2 cellular contexts compared by ENCODE assay signal in the genomic region with DNA sequence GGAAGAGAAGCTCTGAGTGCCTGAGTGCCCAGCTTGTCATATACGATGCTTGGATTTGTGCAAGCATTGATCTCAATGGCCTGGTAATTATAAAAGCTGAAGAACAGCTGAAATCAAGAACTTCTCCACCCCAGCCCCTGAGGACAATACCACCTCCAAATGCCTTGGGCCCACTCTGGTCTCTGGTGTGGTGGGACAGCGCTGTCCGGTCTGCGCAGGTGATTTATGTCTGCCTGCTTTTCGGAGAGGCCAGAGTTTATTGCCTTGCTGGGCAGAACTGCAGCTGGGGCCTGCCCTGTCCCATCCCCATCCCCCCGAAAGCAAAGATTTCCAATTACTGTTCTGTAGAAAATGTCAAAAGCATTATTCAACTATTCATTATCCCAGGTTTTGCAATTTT.
TF ChIP-seq lines count a peak whose summit lies in the region.

No MANE protein-coding gene starts in this region.

TF ChIP-seq in SK-N-SH, 30 proteins besides CTCF, POLR2A, EP300 and RAD21 (continued from another document):
- TF ChIP-seq, protein P1, sequence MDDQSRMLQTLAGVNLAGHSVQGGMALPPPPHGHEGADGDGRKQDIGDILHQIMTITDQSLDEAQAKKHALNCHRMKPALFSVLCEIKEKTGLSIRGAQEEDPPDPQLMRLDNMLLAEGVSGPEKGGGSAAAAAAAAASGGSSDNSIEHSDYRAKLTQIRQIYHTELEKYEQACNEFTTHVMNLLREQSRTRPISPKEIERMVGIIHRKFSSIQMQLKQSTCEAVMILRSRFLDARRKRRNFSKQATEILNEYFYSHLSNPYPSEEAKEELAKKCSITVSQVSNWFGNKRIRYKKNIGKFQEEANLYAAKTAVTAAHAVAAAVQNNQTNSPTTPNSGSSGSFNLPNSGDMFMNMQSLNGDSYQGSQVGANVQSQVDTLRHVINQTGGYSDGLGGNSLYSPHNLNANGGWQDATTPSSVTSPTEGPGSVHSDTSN (IDR thresholded peaks at IDR 0.05), result no peak

TF ChIP-seq in HCT116, 20 proteins besides CTCF, POLR2A, EP300 and RAD21 (continued from another document):
- TF ChIP-seq, protein P2, sequence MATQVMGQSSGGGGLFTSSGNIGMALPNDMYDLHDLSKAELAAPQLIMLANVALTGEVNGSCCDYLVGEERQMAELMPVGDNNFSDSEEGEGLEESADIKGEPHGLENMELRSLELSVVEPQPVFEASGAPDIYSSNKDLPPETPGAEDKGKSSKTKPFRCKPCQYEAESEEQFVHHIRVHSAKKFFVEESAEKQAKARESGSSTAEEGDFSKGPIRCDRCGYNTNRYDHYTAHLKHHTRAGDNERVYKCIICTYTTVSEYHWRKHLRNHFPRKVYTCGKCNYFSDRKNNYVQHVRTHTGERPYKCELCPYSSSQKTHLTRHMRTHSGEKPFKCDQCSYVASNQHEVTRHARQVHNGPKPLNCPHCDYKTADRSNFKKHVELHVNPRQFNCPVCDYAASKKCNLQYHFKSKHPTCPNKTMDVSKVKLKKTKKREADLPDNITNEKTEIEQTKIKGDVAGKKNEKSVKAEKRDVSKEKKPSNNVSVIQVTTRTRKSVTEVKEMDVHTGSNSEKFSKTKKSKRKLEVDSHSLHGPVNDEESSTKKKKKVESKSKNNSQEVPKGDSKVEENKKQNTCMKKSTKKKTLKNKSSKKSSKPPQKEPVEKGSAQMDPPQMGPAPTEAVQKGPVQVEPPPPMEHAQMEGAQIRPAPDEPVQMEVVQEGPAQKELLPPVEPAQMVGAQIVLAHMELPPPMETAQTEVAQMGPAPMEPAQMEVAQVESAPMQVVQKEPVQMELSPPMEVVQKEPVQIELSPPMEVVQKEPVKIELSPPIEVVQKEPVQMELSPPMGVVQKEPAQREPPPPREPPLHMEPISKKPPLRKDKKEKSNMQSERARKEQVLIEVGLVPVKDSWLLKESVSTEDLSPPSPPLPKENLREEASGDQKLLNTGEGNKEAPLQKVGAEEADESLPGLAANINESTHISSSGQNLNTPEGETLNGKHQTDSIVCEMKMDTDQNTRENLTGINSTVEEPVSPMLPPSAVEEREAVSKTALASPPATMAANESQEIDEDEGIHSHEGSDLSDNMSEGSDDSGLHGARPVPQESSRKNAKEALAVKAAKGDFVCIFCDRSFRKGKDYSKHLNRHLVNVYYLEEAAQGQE (IDR thresholded peaks at IDR 0.05; ENCODE audit: low read depth), result no peak
- TF ChIP-seq CBX3 (IDR thresholded peaks at IDR 0.05; ENCODE audit: low read depth) (no peak), FOSL1 (IDR thresholded peaks at IDR 0.05; ENCODE audit: low read depth) (no peak)
